1 cellular context compared by ENCODE assay signal in the genomic region with DNA sequence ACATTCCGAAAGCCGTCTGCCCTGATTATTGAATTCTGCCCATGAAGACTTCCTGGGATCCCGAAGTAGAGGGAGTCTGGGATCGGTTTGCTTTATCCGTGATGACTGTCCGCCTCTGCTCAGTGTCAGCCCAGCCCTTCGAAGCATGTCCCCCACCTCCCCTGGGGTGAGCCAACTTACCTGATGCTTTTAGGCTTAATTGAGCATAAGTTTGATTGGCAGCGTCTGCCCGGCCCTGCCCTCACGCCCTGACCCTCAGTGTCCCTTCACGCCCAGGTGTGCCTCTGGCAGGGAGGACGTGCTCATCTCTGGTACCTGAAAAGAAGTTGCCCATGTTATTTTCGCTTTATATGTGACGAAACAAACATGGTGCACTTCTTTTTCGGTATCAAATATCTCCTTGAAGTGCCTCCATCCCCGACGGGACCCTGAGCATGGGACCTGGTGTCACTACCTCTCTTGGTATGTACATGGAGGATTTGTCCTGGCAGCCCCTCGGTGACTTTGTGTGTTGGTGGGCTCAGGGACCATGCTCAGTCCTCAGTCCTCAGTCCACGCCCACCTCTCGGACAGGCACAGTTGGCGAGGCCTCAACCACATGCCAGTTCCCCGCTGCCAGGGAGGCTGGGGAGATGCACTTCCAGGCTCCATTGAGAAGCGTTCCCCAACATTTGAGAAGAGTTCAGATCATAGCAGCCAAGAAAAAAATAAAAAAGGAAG.
TF ChIP-seq lines count a peak whose summit lies in the region.

No MANE protein-coding gene starts in this region.

TF ChIP-seq in WTC11, 78 proteins besides CTCF, POLR2A, EP300 and RAD21 (continued from another document):
- no peak for TF ChIP-seq AFF4 (CRISPR knock-in tag; IDR thresholded peaks at IDR 0.05; ENCODE audit: borderline replicate concordance)
- TF ChIP-seq ZNF317 (CRISPR knock-in tag; IDR thresholded peaks at IDR 0.05; ENCODE audit: borderline replicate concordance, low read depth): no peak
TF ChIP-seq in WTC11: peak in this region for 0.
